ENCODE assay signal across 8 cellular contexts in genomic region chr9:129617167-129617566, GRCh38. TPM values are rescaled to one million over a fixed set of nuclear protein-coding genes. Genes with fewer than 3 reads are reported as not detected.
A peak's percentile ranks its signal among the peaks of the same experiment; 100 is the strongest.
DNase-seq lines count a peak whose midpoint lies in the region; ATAC-seq, FAIRE-seq and TF ChIP-seq lines count a peak whose summit lies in the region.

No MANE protein-coding gene starts in this region.

- no peaks in the 10 kb centered on the region for H3K36me3 Mint-ChIP-seq in astrocyte (ENCODE audit: low read depth, unreplicated experiment)
- no peaks in the 10 kb centered on the region for H3K36me3 Mint-ChIP-seq in memory B cell

- H4K20me1 ChIP-seq in astrocyte (ENCODE audit: insufficient read depth, low read length): no peaks in the 10 kb centered on the region

- H3K27me3 ChIP-seq in astrocyte (ENCODE audit: insufficient read depth, low read length): no peaks in the 10 kb centered on the region

- H3K79me2 ChIP-seq in astrocyte (ENCODE audit: insufficient read depth, low read length): no peaks in the 10 kb centered on the region

- H3K4me1 Mint-ChIP-seq in astrocyte (ENCODE audit: low read depth, unreplicated experiment) (peaks cover 7% of the 10 kb centered on the region), memory B cell (no peaks in the 10 kb centered on the region)

- no peak overlapping the region for H3K9ac ChIP-seq in astrocyte (ENCODE audit: low read length)

- H3K4me3 Mint-ChIP-seq in astrocyte (ENCODE audit: unreplicated experiment): peak overlapping the region; percentile 50
- no peak overlapping the region for H3K4me3 Mint-ChIP-seq in memory B cell

- no peaks in the 10 kb centered on the region for H3K9me3 ChIP-seq in astrocyte (ENCODE audit: insufficient read depth, low read depth, low read length)

- ATAC-seq in memory B cell (ENCODE audit: low read depth): peak; percentile 41

- H3K9me3 Mint-ChIP-seq in astrocyte (ENCODE audit: unreplicated experiment) (peaks cover 2% of the 10 kb centered on the region), memory B cell (no peaks in the 10 kb centered on the region)

- no peak overlapping the region for H2AFZ ChIP-seq in astrocyte (ENCODE audit: low read depth, low read length)

- H3K4me1 ChIP-seq in astrocyte (ENCODE audit: insufficient read depth, low read length): peaks cover 15% of the 10 kb centered on the region

- H3K4me2 ChIP-seq in astrocyte (ENCODE audit: low read length): peak overlapping the region; percentile 2

- peak; percentile 55 for TF ChIP-seq CTCF in astrocyte (IDR thresholded peaks at IDR 0.05; ENCODE audit: insufficient read depth, low read depth, low read length)

- DNase-seq in EH (ENCODE audit: low read depth) (peak; percentile 89), HuH-7 (ENCODE audit: low spot score) (peak; percentile 90), astrocyte (ENCODE audit: low read depth) (peak; percentile 72), memory B cell (ENCODE audit: low spot score in 2 of 2) (no peak), retina (no peak), NCI-H2081 (lab: John Stamatoyannopoulos, UW) (no peak), ureter (ENCODE audit: low spot score) (no peak)
- DNase-seq in stimulated activated CD4-positive, alpha-beta T cell treated with anti-CD3 and anti-CD28 coated beads, Interleukin-2, amount 100 ng/mL, for 24 hours: no peak

- H3K27ac ChIP-seq in astrocyte (ENCODE audit: low read depth, low read length): no peak overlapping the region

- no peaks in the 10 kb centered on the region for H3K36me3 ChIP-seq in astrocyte (ENCODE audit: insufficient read depth, low read length)

- no peak overlapping the region for H3K4me3 ChIP-seq in astrocyte (ENCODE audit: insufficient read depth, low read depth, low read length)

- H3K27me3 Mint-ChIP-seq in astrocyte (ENCODE audit: low read depth, unreplicated experiment) (peaks cover 5% of the 10 kb centered on the region), memory B cell (peaks cover 13% of the 10 kb centered on the region)

- H3K27ac Mint-ChIP-seq in astrocyte (ENCODE audit: unreplicated experiment) (peak overlapping the region; percentile 55), memory B cell (no peak overlapping the region)

- FAIRE-seq in astrocyte (lab: Jason Lieb, UNC): peak; percentile 70

RNA-seq across cellular contexts. Expression of gene C9orf50, which starts 3.7 kb away (rescaled TPM):
- total RNA-seq in astrocyte (0.41 TPM in 1 of 2 replicates, not detected in the other), ureter (not detected)

RNA-seq across cellular contexts. Expression of gene NTMT1, which starts 8.8 kb away (rescaled TPM):
- total RNA-seq in astrocyte (54.0 and 55.1 TPM in 2 replicates), ureter (31.2 TPM)

RNA-seq across cellular contexts. Expression of gene ASB6, which starts 24.8 kb away (rescaled TPM):
- total RNA-seq in astrocyte (21.7 and 24.3 TPM in 2 replicates), ureter (18.8 TPM)

RNA-seq across cellular contexts. Expression of gene PRRX2, which starts 48.3 kb away (rescaled TPM):
- total RNA-seq in astrocyte (not detected in 2 replicates), ureter (6.5 TPM)

Comparison
In these comparisons a context has a peak if more than half of its experiments do, and no peak if none do; other contexts are left out.
1. DNase-seq: peak in EH (single experiment), HuH-7 (single experiment) and astrocyte (single experiment); none in memory B cell (0 of 2), retina (single experiment), NCI-H2081 (0 of 2), ureter (single experiment) and stimulated activated CD4-positive, alpha-beta T cell treated with anti-CD3 and anti-CD28 coated beads, Interleukin-2, amount 100 ng/mL, for 24 hours (0 of 2).